9 cellular contexts compared by ENCODE assay signal in the genomic region with DNA sequence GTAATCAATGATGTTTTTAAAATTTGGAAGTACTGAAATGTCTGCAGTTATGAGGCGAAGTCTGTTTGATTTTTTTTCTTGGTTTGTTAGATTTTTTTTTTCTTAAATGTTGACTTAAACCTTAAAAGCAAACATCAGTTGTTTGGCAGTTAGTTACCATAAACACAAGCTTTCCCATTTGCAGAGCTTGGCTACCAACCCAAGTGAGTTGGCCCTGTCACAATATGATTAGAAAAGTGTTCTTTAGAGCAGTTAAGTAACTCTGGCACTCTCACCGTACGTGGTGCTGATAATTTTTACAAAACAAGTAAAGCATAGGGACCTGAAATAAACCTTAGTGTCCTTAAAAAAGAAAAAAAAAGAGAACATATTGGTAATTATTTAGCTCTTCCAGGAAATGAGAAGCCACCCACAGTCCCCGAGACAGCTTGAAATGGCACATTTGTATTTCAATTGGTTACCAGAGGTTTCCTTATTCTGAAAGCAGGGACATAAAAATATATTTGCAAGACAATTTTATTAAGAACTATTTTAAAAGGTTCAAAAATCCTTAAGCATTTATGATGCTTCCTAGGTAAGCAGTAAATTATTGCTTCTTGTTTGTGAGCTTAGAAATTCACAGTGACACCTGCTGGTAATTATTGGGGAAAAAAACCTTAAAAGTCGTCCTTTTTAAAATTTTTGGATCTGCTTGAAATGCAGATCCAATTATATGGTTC. TPM values are rescaled to one million over a fixed set of nuclear protein-coding genes. Genes with fewer than 3 reads are reported as not detected.
DNase-seq lines count a peak whose midpoint lies in the region; ATAC-seq and TF ChIP-seq lines count a peak whose summit lies in the region.
"Had no signal": no experiment of that assay in that cellular context is flagged by ENCODE, and none has a peak within 500 bp of the region (broad histone marks: within the 10 kb centered on the region; RNA-seq: fewer than 3 reads in every experiment).

No MANE protein-coding gene starts in this region.

- DNase-seq in DMS53 treated with DMSO at 0.1 percent for 48 hours (lab: John Stamatoyannopoulos, UW; ENCODE audit: unreplicated experiment): peak; percentile 44
- DNase-seq in NB4 (ENCODE audit: low read depth): peak; percentile 45
- peak; percentile 54 for DNase-seq in cerebellar cortex (ENCODE audit: low spot score)
- no peak for DNase-seq in activated CD8-positive, alpha-beta memory T cell treated with anti-CD3 and anti-CD28 coated beads, Interleukin-2, amount 10 ng/mL, durations not matched to agents 7 days and 5 days
- DNase-seq in HEK293T (ENCODE audit: extremely low spot score): no peak

- no peak overlapping the region for H3K27ac Mint-ChIP-seq in nephron
- no peak overlapping the region for H3K27ac Mint-ChIP-seq in activated CD8-positive, alpha-beta memory T cell treated with anti-CD3 and anti-CD28 coated beads, Interleukin-2, amount 10 ng/mL, durations not matched to agents 7 days and 5 days
- H3K27ac Mint-ChIP-seq: dendritic cell treated with granulocyte-macrophage colony-stimulating factor and Interleukin-4, amounts not matched to agents 40 ng/mL and 50 ng/mL, for 4 days had no signal

- ATAC-seq in HG03457 (IDR thresholded peaks at IDR 0.05; ENCODE audit: unreplicated experiment): no peak
- no peak for ATAC-seq in activated CD4-positive, CD25-positive, alpha-beta regulatory T cell treated with anti-CD3 and anti-CD28 coated beads, Interleukin-2, amount 50 U/mL, for 24 hours
- ATAC-seq in activated CD8-positive, alpha-beta memory T cell treated with anti-CD3 and anti-CD28 coated beads, Interleukin-2, amount 10 ng/mL, durations not matched to agents 7 days and 5 days: no peak

- CTCF ChIA-PET in activated CD8-positive, alpha-beta memory T cell treated with anti-CD3 and anti-CD28 coated beads, Interleukin-2, amount 10 ng/mL, durations not matched to agents 7 days and 5 days (lab: Charles Lee): interaction anchor here (0.8 to 12.4 kb wide), 11 partner anchors 9 to 587 kb away, joined by 3 to 130 read pairs (median 5); a partner anchor contains a TSS
- CTCF ChIA-PET in HEK293T (lab: Yijun Ruan, JAX): interaction anchor here (0.6 to 2.0 kb wide), 16 partner anchors 8 to 1275 kb away, joined by 3 to 11 read pairs (median 4); a partner anchor contains a TSS

- H3K36me3 Mint-ChIP-seq in nephron (ENCODE audit: low read depth): peaks cover 5% of the 10 kb centered on the region
- no peaks in the 10 kb centered on the region for H3K36me3 Mint-ChIP-seq in activated CD8-positive, alpha-beta memory T cell treated with anti-CD3 and anti-CD28 coated beads, Interleukin-2, amount 10 ng/mL, durations not matched to agents 7 days and 5 days

- no peaks in the 10 kb centered on the region for H3K9me3 Mint-ChIP-seq in nephron
- H3K9me3 Mint-ChIP-seq in activated CD8-positive, alpha-beta memory T cell treated with anti-CD3 and anti-CD28 coated beads, Interleukin-2, amount 10 ng/mL, durations not matched to agents 7 days and 5 days (ENCODE audit: low read depth): no peaks in the 10 kb centered on the region
- H3K9me3 Mint-ChIP-seq: dendritic cell treated with granulocyte-macrophage colony-stimulating factor and Interleukin-4, amounts not matched to agents 40 ng/mL and 50 ng/mL, for 4 days had no signal

- peaks cover 16% of the 10 kb centered on the region for H3K4me1 Mint-ChIP-seq in nephron
- H3K4me1 Mint-ChIP-seq in activated CD8-positive, alpha-beta memory T cell treated with anti-CD3 and anti-CD28 coated beads, Interleukin-2, amount 10 ng/mL, durations not matched to agents 7 days and 5 days: peaks cover 21% of the 10 kb centered on the region

- H3K4me3 Mint-ChIP-seq in nephron: no peak overlapping the region
- H3K4me3 Mint-ChIP-seq in activated CD8-positive, alpha-beta memory T cell treated with anti-CD3 and anti-CD28 coated beads, Interleukin-2, amount 10 ng/mL, durations not matched to agents 7 days and 5 days: no peak overlapping the region
- H3K4me3 Mint-ChIP-seq: dendritic cell treated with granulocyte-macrophage colony-stimulating factor and Interleukin-4, amounts not matched to agents 40 ng/mL and 50 ng/mL, for 4 days had no signal

- POLR2A ChIA-PET in HEK293T (lab: Yijun Ruan, JAX): no interaction called here

- no peak for TF ChIP-seq POLR2A in NB4 (IDR thresholded peaks at IDR 0.05; ENCODE audit: extremely low read depth, insufficient read length)

- TF ChIP-seq CTCF in NB4 (IDR thresholded peaks at IDR 0.05; ENCODE audit: low read depth, low read length): peak; percentile 28
- peak; percentile 42 to 58 (median 42) for TF ChIP-seq CTCF in nephron (IDR thresholded peaks at IDR 0.05; ENCODE audit: unreplicated experiment in 3 of 3)

- H3K27me3 Mint-ChIP-seq in nephron (ENCODE audit: low read depth): peaks cover 39% of the 10 kb centered on the region
- H3K27me3 Mint-ChIP-seq in activated CD8-positive, alpha-beta memory T cell treated with anti-CD3 and anti-CD28 coated beads, Interleukin-2, amount 10 ng/mL, durations not matched to agents 7 days and 5 days: peaks cover 67% of the 10 kb centered on the region

- H3K4me3 ChIP-seq in NB4 (ENCODE audit: low read depth, low read length): no peak overlapping the region

TF ChIP-seq in HEK293T, 16 proteins besides CTCF, POLR2A, EP300 and RAD21:
- no peak for TF ChIP-seq ELF4 (IDR thresholded peaks at IDR 0.05)
- no peak for TF ChIP-seq FOXA1 (IDR thresholded peaks at IDR 0.05)
- TF ChIP-seq HDGF (IDR thresholded peaks at IDR 0.05; ENCODE audit: borderline replicate concordance): no peak
- no peak for TF ChIP-seq BHLHE40 (IDR thresholded peaks at IDR 0.05; ENCODE audit: borderline replicate concordance)

RNA-seq across cellular contexts. Expression of a gene that starts 3.9 kb away (rescaled TPM):
- not detected for total RNA-seq in activated CD8-positive, alpha-beta memory T cell treated with anti-CD3 and anti-CD28 coated beads, Interleukin-2, amount 10 ng/mL, durations not matched to agents 7 days and 5 days

RNA-seq across cellular contexts. Expression of a gene that starts 37.4 kb away (rescaled TPM):
- total RNA-seq in activated CD8-positive, alpha-beta memory T cell treated with anti-CD3 and anti-CD28 coated beads, Interleukin-2, amount 10 ng/mL, durations not matched to agents 7 days and 5 days: 10 to 100 TPM; 45.3 to 46.9 TPM

Comparison
In these comparisons a context has a peak if more than half of its experiments do, and no peak if none do; other contexts are left out.
1. DNase-seq: peak in DMS53 treated with DMSO at 0.1 percent for 48 hours (single experiment), NB4 (single experiment) and cerebellar cortex (single experiment); none in activated CD8-positive, alpha-beta memory T cell treated with anti-CD3 and anti-CD28 coated beads, Interleukin-2, amount 10 ng/mL, durations not matched to agents 7 days and 5 days (single experiment) and HEK293T (single experiment).